ENCODE assay signal across 15 cellular contexts in genomic region chr22:20590477-20591294, GRCh38.
"Had no signal": no experiment of that assay in that cellular context is flagged by ENCODE, and none has a peak within 500 bp of the region (broad histone marks: within the 10 kb centered on the region; RNA-seq: fewer than 3 reads in every experiment).

No MANE protein-coding gene starts in this region.

- H3K4me3 Mint-ChIP-seq: activated B cell treated with CpG ODN at 0.5 μM for 24 hours; activated CD8-positive, alpha-beta T cell treated with anti-CD3 and anti-CD28 coated beads for 36 hours; naive B cell; T-helper 2 cell treated with Interferon-gamma antibody and Interleukin-4, amounts not matched to agents 5 μg/mL and 100 μg/mL, for 36 hours had no signal

- H3K27ac ChIP-seq: epithelial cell of prostate, neutrophil, suprapubic skin had no signal

- H3K9me3 ChIP-seq: neutrophil, suprapubic skin had no signal

- ATAC-seq: activated CD8-positive, alpha-beta T cell treated with anti-CD3 and anti-CD28 coated beads for 36 hours had no signal

- H3K4me3 ChIP-seq: suprapubic skin had no signal

- H3K27me3 ChIP-seq: neutrophil, suprapubic skin had no signal

- H3K27ac Mint-ChIP-seq: activated B cell treated with CpG ODN at 0.5 μM for 24 hours; activated CD8-positive, alpha-beta T cell treated with anti-CD3 and anti-CD28 coated beads for 36 hours; T-helper 2 cell treated with Interferon-gamma antibody and Interleukin-4, amounts not matched to agents 5 μg/mL and 100 μg/mL, for 36 hours had no signal

- H3K27me3 Mint-ChIP-seq: activated B cell treated with CpG ODN at 0.5 μM for 24 hours; activated CD8-positive, alpha-beta T cell treated with anti-CD3 and anti-CD28 coated beads for 36 hours; naive B cell had no signal

- H3K4me1 Mint-ChIP-seq: activated B cell treated with CpG ODN at 0.5 μM for 24 hours had no signal

- DNase-seq: activated B cell treated with CpG ODN at 0.5 μM for 24 hours; activated CD4-positive, alpha-beta T cell treated with anti-CD3 and anti-CD28 coated beads for 48 hours; activated CD8-positive, alpha-beta T cell treated with anti-CD3 and anti-CD28 coated beads for 36 hours; anterior cingulate cortex; foreskin melanocyte; head of caudate nucleus; mammary epithelial cell; naive B cell; stimulated activated CD4-positive, alpha-beta T cell treated with anti-CD3 and anti-CD28 coated beads, Interleukin-2, amount 100 ng/mL, for 48 hours; stimulated activated naive CD4-positive, alpha-beta T cell treated with Interleukin-2 at 50 U/mL for 16 hours; trophoblast cell had no signal

- H3K36me3 Mint-ChIP-seq: naive B cell had no signal

- H3K9me3 Mint-ChIP-seq: activated B cell treated with CpG ODN at 0.5 μM for 24 hours; activated CD8-positive, alpha-beta T cell treated with anti-CD3 and anti-CD28 coated beads for 36 hours; naive B cell; T-helper 2 cell treated with Interferon-gamma antibody and Interleukin-4, amounts not matched to agents 5 μg/mL and 100 μg/mL, for 36 hours had no signal
